In genomic region chr10:4790922-4791321, GRCh38 we compare ENCODE assay signal across 29 cellular contexts. TPM values are rescaled to one million over a fixed set of nuclear protein-coding genes. Genes with fewer than 3 reads are reported as not detected.
"Had no signal": no experiment of that assay in that cellular context is flagged by ENCODE, and none has a peak within 500 bp of the region (broad histone marks: within the 10 kb centered on the region; RNA-seq: fewer than 3 reads in every experiment).

No MANE protein-coding gene starts in this region.

- H3K4me3 ChIP-seq: neural progenitor cell, ovary, psoas muscle, skin epidermis, smooth muscle cell, spleen, suprapubic skin, testis, tibial artery, transverse colon, vagina had no signal

- H2AFZ ChIP-seq: neural progenitor cell, parathyroid adenoma had no signal

- H3K9ac ChIP-seq: neural progenitor cell, parathyroid adenoma had no signal

- H3K4me2 ChIP-seq: neural progenitor cell, smooth muscle cell had no signal

- DNase-seq: natural killer cell; occipital lobe; ovary; posterior cingulate gyrus; psoas muscle; right cardiac atrium; spleen; stimulated activated CD4-positive, alpha-beta T cell treated with anti-CD3 and anti-CD28 coated beads, Interleukin-12 subunit alpha, Interleukin-12 subunit beta, amount 100 ng/mL, for 4 hours; stimulated activated CD4-positive, alpha-beta T cell treated with anti-CD3 and anti-CD28 coated beads, Interleukin-1b, Interleukin-23, amount 100 ng/mL, for 48 hours; stimulated activated CD4-positive, alpha-beta T cell treated with anti-CD3 and anti-CD28 coated beads, Interleukin-4, amount 100 ng/mL, for 1 hour; stimulated activated CD4-positive, alpha-beta T cell treated with anti-CD3 and anti-CD28 coated beads, Interleukin-4, amount 100 ng/mL, for 4 hours; stimulated activated CD8-positive, alpha-beta memory T cell treated with anti-CD3 and anti-CD28 coated beads, Interleukin-4, amount 100 ng/mL, for 48 hours; stimulated activated naive CD4-positive, alpha-beta T cell; stimulated activated naive CD8-positive, alpha-beta T cell treated with anti-CD3 and anti-CD28 coated beads, Interleukin-15, amount 100 ng/mL, for 72 hours; stimulated activated naive CD8-positive, alpha-beta T cell treated with anti-CD3 and anti-CD28 coated beads, Interleukin-15, Interleukin-2, amounts not matched to agents 100 U/mL and 50 U/mL, for 24 hours; substantia nigra; testis; tibial artery; transverse colon had no signal

- H3K27me3 ChIP-seq: neural progenitor cell, ovary, suprapubic skin, testis had no signal

- H3K9me3 ChIP-seq: ovary, psoas muscle, spleen, suprapubic skin, testis, tibial artery, transverse colon, vagina had no signal

- H3K79me2 ChIP-seq: parathyroid adenoma had no signal

- H3K36me3 ChIP-seq: neural progenitor cell, ovary, spleen, suprapubic skin, tibial artery, vagina had no signal

- H3K27ac ChIP-seq: neural progenitor cell, ovary, parathyroid adenoma, psoas muscle, skin epidermis, spleen, suprapubic skin, testis, tibial artery, transverse colon, vagina had no signal

- FAIRE-seq: urothelium cell line had no signal

- ATAC-seq: natural killer cell; psoas muscle; right cardiac atrium; sciatic nerve; stimulated activated memory B cell treated with anti-CD40 and anti-IgM and Interleukin-4, amounts not matched to agents 10 μg/mL and 1 μg/mL and 100 μg/mL, for 72 hours; stimulated activated naive CD8-positive, alpha-beta T cell treated with anti-CD3 and anti-CD28 coated beads, Interleukin-15, amount 100 ng/mL, for 72 hours; stimulated activated naive CD8-positive, alpha-beta T cell treated with anti-CD3 and anti-CD28 coated beads, Interleukin-15, Interleukin-2, amounts not matched to agents 100 U/mL and 50 U/mL, for 24 hours had no signal

- H3K4me1 ChIP-seq: neural progenitor cell, parathyroid adenoma, psoas muscle, spleen, suprapubic skin, testis, tibial artery, transverse colon, vagina had no signal

RNA-seq across cellular contexts. Expression of gene AKR1E2, which starts 35.1 kb away (rescaled TPM):
- polyA plus RNA-seq: neural cell had no signal
